In genomic region chr3:160941885-160942494, GRCh38 we compare ENCODE assay signal across 9 cellular contexts.
DNase-seq lines count a peak whose midpoint lies in the region; ATAC-seq, FAIRE-seq and TF ChIP-seq lines count a peak whose summit lies in the region.
"Had no signal": no experiment of that assay in that cellular context is flagged by ENCODE, and none has a peak within 500 bp of the region (broad histone marks: within the 10 kb centered on the region; RNA-seq: fewer than 3 reads in every experiment).

No MANE protein-coding gene starts in this region.

- peak; percentile 76 for FAIRE-seq in frontal cortex (lab: Jason Lieb, UNC)

- no peak overlapping the region for H3K4me3 Mint-ChIP-seq in GM23338
- H3K4me3 Mint-ChIP-seq: dendritic cell treated with granulocyte-macrophage colony-stimulating factor and Interleukin-4, amounts not matched to agents 40 ng/mL and 50 ng/mL, for 4 days had no signal

- H3K4me2 ChIP-seq in GM23338, result no peak overlapping the region

- no peaks in the 10 kb centered on the region for H3K36me3 ChIP-seq in GM23338 (ENCODE audit: insufficient read depth)
- no peaks in the 10 kb centered on the region for H3K36me3 ChIP-seq in psoas muscle (ENCODE audit: insufficient read depth in 1 of 2, low read depth in 1 of 2)

- 36 to 38% (median 38%) methylated on average over 5 of the region's 5 CpGs for WGBS in psoas muscle, 3 donors

- no peaks in the 10 kb centered on the region for H3K79me2 ChIP-seq in GM23338 (replicated peaks; ENCODE audit: insufficient read depth)

- H2AFZ ChIP-seq in GM23338, result no peak overlapping the region

- no peaks in the 10 kb centered on the region for H3F3A ChIP-seq in GM23338 (replicated peaks; ENCODE audit: low read depth)

- H4K20me1 ChIP-seq in GM23338 (replicated peaks; ENCODE audit: insufficient read depth), result no peaks in the 10 kb centered on the region

- H3K27ac ChIP-seq in GM23338 (ENCODE audit: low read depth), result no peak overlapping the region
- H3K27ac ChIP-seq in psoas muscle, result no peak overlapping the region

- H3K9me3 ChIP-seq in psoas muscle, result no peaks in the 10 kb centered on the region

- H3K27ac Mint-ChIP-seq in GM23338, result no peak overlapping the region
- H3K27ac Mint-ChIP-seq: dendritic cell treated with granulocyte-macrophage colony-stimulating factor and Interleukin-4, amounts not matched to agents 40 ng/mL and 50 ng/mL, for 4 days had no signal

- no peaks in the 10 kb centered on the region for H3K27me3 ChIP-seq in GM23338 (ENCODE audit: insufficient read depth)
- no peaks in the 10 kb centered on the region for H3K27me3 ChIP-seq in psoas muscle (ENCODE audit: insufficient read depth in 3 of 3, low read length in 2 of 3)

- no peaks in the 10 kb centered on the region for H3K4me1 ChIP-seq in GM23338 (ENCODE audit: insufficient read depth)
- peaks cover 5% of the 10 kb centered on the region for H3K4me1 ChIP-seq in psoas muscle

- H3K4me3 ChIP-seq in GM23338 (no peak overlapping the region), psoas muscle (no peak overlapping the region)

- H3K27me3 Mint-ChIP-seq in GM23338 (ENCODE audit: insufficient read depth, low read depth, poor library complexity), result peaks cover 4% of the 10 kb centered on the region
- H3K27me3 Mint-ChIP-seq: dendritic cell treated with granulocyte-macrophage colony-stimulating factor and Interleukin-4, amounts not matched to agents 40 ng/mL and 50 ng/mL, for 4 days had no signal

- no peaks in the 10 kb centered on the region for H3K4me1 Mint-ChIP-seq in GM23338

- no peaks in the 10 kb centered on the region for H3K9me2 ChIP-seq in GM23338 (ENCODE audit: insufficient read depth)

- DNase-seq in EH (ENCODE audit: low read depth) (peak; percentile 72), GM23338 (ENCODE audit: low spot score) (peak; percentile 78), LoVo (ENCODE audit: low spot score) (peak; percentile 67), frontal cortex (ENCODE audit: low spot score in 2 of 2) (peak; percentile 16 to 44), psoas muscle (peak in 1 of 2 donors; percentile 16), SW 1271 (lab: John Stamatoyannopoulos, UW) (no peak), SKM-1 treated with dmso at 0.1 percent for 144 hours (lab: John Stamatoyannopoulos, UW; ENCODE audit: unreplicated experiment) (no peak)
- peak; percentile 72 to 75 for DNase-seq in activated T-cell treated with anti-CD3 and anti-CD28 coated beads, Interleukin-2, amount 50 U/mL, for 48 hours

- H3K36me3 Mint-ChIP-seq in GM23338 (ENCODE audit: low read depth), result peaks cover 30% of the 10 kb centered on the region

- intact Hi-C loops in psoas muscle (cut with DNase I), result loop anchor here (2.0 to 10.0 kb wide), 4 partner anchors 100 to 367 kb away; partner anchors contain the start of gene PPM1L (in 2 of the 2)

- ATAC-seq in GM23338 (peak; percentile 50; the same call in 2 of the 3 replicates), psoas muscle (peak; percentile 81 to 92 (median 87))

- H3K9me3 Mint-ChIP-seq in GM23338, result peaks cover 29% of the 10 kb centered on the region

- peak; percentile 81 to 88 for TF ChIP-seq CTCF in GM23338 (conservative IDR thresholded peaks at IDR 0.05; ENCODE audit: low read depth in 2 of 2)
- TF ChIP-seq CTCF in psoas muscle (IDR thresholded peaks at IDR 0.05), result peak; percentile 93

TF ChIP-seq in GM23338, 12 proteins besides CTCF, POLR2A, EP300 and RAD21:
- no peak for TF ChIP-seq STAT1 (IDR thresholded peaks at IDR 0.05; ENCODE audit: unreplicated experiment)
- no peak for TF ChIP-seq ZNF331 (CRISPR knock-in tag; IDR thresholded peaks at IDR 0.05; ENCODE audit: low read depth)
- TF ChIP-seq EZH2phosphoT487 (IDR thresholded peaks at IDR 0.05; ENCODE audit: unreplicated experiment), result no peak

Comparison
In these comparisons a context has a peak if more than half of its experiments do, and no peak if none do; other contexts are left out.
1. DNase-seq: peak in EH (single experiment), GM23338 (single experiment), LoVo (single experiment), activated T-cell treated with anti-CD3 and anti-CD28 coated beads, Interleukin-2, amount 50 U/mL, for 48 hours (2 of 2) and frontal cortex (2 of 2); none in SW 1271 (0 of 2) and SKM-1 treated with dmso at 0.1 percent for 144 hours (single experiment).